Comparison of ENCODE assay signal across 21 cellular contexts in genomic region chr4:185892165-185892564, GRCh38.
A peak's percentile ranks its signal among the peaks of the same experiment; 100 is the strongest.
DNase-seq lines count a peak whose midpoint lies in the region; ATAC-seq, FAIRE-seq and TF ChIP-seq lines count a peak whose summit lies in the region.
"Had no signal": no experiment of that assay in that cellular context is flagged by ENCODE, and none has a peak within 500 bp of the region (broad histone marks: within the 10 kb centered on the region; RNA-seq: fewer than 3 reads in every experiment).

No MANE protein-coding gene starts in this region.

- no peak overlapping the region for H2BK15ac ChIP-seq in H1 (ENCODE audit: low read length)

- no peaks in the 10 kb centered on the region for H4K20me1 ChIP-seq in H1 (replicated peaks in 1 of 2; ENCODE audit: control insufficient read depth in 1 of 2, insufficient read depth in 2 of 2, low read length in 2 of 2)

- 86% methylated on average over 2 of the region's 2 CpGs; no CpG with 5 or more reads in 1 of the 2 experiments for WGBS in H1 (ENCODE audit: extremely low coverage in 1 of 2, insufficient coverage in 1 of 2, insufficient read length in 1 of 2, insufficient replicate concordance in 2 of 2, low coverage in 1 of 2, low lambda C conversion rate in 2 of 2, missing lambda C conversion rate in 1 of 2), 2 experiments
- 17% methylated on average over 2 of the region's 2 CpGs for WGBS in right lobe of liver (ENCODE audit: insufficient coverage, low coverage, low lambda C conversion rate, missing lambda C conversion rate)

- no peak for TF ChIP-seq RAD21 in H1 (IDR thresholded peaks at IDR 0.05 in 1 of 2, conservative IDR thresholded peaks at IDR 0.05 in 1 of 2; ENCODE audit: low read depth in 2 of 2, low read length in 2 of 2)

- FAIRE-seq in H1 (lab: Jason Lieb, UNC), result no peak
- FAIRE-seq: H54 had no signal

- H3K23ac ChIP-seq in H1 (ENCODE audit: insufficient read length), result no peak overlapping the region

- H3K27ac ChIP-seq in C4-2B, result no peak overlapping the region
- no peak overlapping the region for H3K27ac ChIP-seq in H1 (ENCODE audit: low read depth, low read length)
- H3K27ac ChIP-seq in right lobe of liver, result no peak overlapping the region
- H3K27ac ChIP-seq: KMS-11 had no signal

- H2AFZ ChIP-seq in H1 (ENCODE audit: low read length), result no peak overlapping the region

- DNase-seq in LNCaP clone FGC (ENCODE audit: low read depth) (no peak), H1 (ENCODE audit: low read depth in 1 of 2, low spot score in 2 of 2) (no peak), right lobe of liver (no peak), left cardiac atrium (no peak)
- DNase-seq in stimulated activated naive CD4-positive, alpha-beta T cell (lab: John Stamatoyannopoulos, UW), result no peak
- DNase-seq in activated CD4-positive, alpha-beta T cell treated with anti-CD3 and anti-CD28 coated beads for 4 hours, result no peak
- DNase-seq: BE2C; Caco-2; CD4-positive, alpha-beta T cell; DMS79; MG63; NCI-H1048; NCI-H1436; NCI-H1930; NCI-H345; NCI-H524 treated with DMSO at 0.1 percent for 48 hours; SHP77 treated with DMSO at 0.1 percent for 48 hours had no signal

- no peak overlapping the region for H2BK5ac ChIP-seq in H1 (ENCODE audit: low read depth, low read length)

- no peaks in the 10 kb centered on the region for H3K79me2 ChIP-seq in H1 (ENCODE audit: control insufficient read depth in 1 of 2, insufficient read depth in 2 of 2, low read length in 2 of 2)

- H2BK120ac ChIP-seq in H1 (replicated peaks; ENCODE audit: low read depth, low read length), result peak overlapping the region; percentile 56

- no peak overlapping the region for H4K91ac ChIP-seq in H1 (replicated peaks; ENCODE audit: insufficient read length, low read length)

- H3K9me3 ChIP-seq in H1 (ENCODE audit: insufficient read depth in 2 of 2, low read depth in 1 of 2, low read length in 1 of 2) (peaks cover 8 to 12% of the 10 kb centered on the region in 2 experiments), right lobe of liver (no peaks in the 10 kb centered on the region)
- H3K9me3 ChIP-seq: BE2C, Caco-2 had no signal

- no peaks in the 10 kb centered on the region; a peak in 1 of 7 replicates for H3K4me1 ChIP-seq in H1 (replicated peaks in 1 of 4; ENCODE audit: control insufficient read depth in 3 of 4, insufficient read depth in 4 of 4, low read length in 3 of 4)
- H3K4me1 ChIP-seq in right lobe of liver, result peaks cover 0 to 8% (median 0%) of the 10 kb centered on the region in 4 donors
- H3K4me1 ChIP-seq: BE2C, Caco-2 had no signal

- H3K4me3 ChIP-seq in LNCaP clone FGC (ENCODE audit: low read depth, low read length) (no peak overlapping the region), H1 (ENCODE audit: extremely low read depth in 1 of 4, insufficient read depth in 2 of 4, low read depth in 3 of 4, low read length in 4 of 4) (no peak overlapping the region), right lobe of liver (no peak overlapping the region)
- H3K4me3 ChIP-seq: MG63 had no signal

- POLR2A ChIA-PET in H1 (lab: Charles Lee; ENCODE audit: partially characterized antibody), result no interaction called here

- H3K18ac ChIP-seq in H1 (ENCODE audit: extremely low read depth, low read length), result no peak overlapping the region

- no peak overlapping the region for H2AK5ac ChIP-seq in H1 (ENCODE audit: low read depth, low read length)

- no peak overlapping the region for H3K9ac ChIP-seq in H1 (replicated peaks in 1 of 4; ENCODE audit: extremely low read depth in 1 of 4, low read depth in 3 of 4, low read length in 3 of 4)
- H3K9ac ChIP-seq: KMS-11 had no signal

- CTCF ChIA-PET in H1 (lab: Charles Lee; ENCODE audit: partially characterized antibody), result interaction anchor here (0.8 kb wide), 1 partner anchor 9 kb away, joined by 3 read pairs; no protein-coding TSS in a partner anchor

- no peaks in the 10 kb centered on the region for H3K23me2 ChIP-seq in H1 (ENCODE audit: low read depth, low read length)

- H3K56ac ChIP-seq in H1 (replicated peaks; ENCODE audit: insufficient read length, low read depth, low read length), result no peak overlapping the region

- H3K36me3 ChIP-seq in H1 (ENCODE audit: control insufficient read depth in 2 of 4, insufficient read depth in 4 of 4, low read length in 3 of 4), result no peaks in the 10 kb centered on the region
- no peaks in the 10 kb centered on the region for H3K36me3 ChIP-seq in right lobe of liver
- H3K36me3 ChIP-seq: BE2C, MG63 had no signal

- H3K27me3 ChIP-seq in H1 (replicated peaks in 1 of 4; ENCODE audit: control insufficient read depth in 3 of 4, extremely low read depth in 1 of 4, insufficient read depth in 3 of 4, low read length in 3 of 4) (no peaks in the 10 kb centered on the region), right lobe of liver (no peaks in the 10 kb centered on the region)
- H3K27me3 ChIP-seq: BE2C, MG63 had no signal

- TF ChIP-seq POLR2A in H1 (IDR thresholded peaks at IDR 0.05; ENCODE audit: control extremely low read depth in 1 of 2, low read depth in 2 of 2, low read length in 2 of 2), result no peak
- TF ChIP-seq POLR2A in right lobe of liver (IDR thresholded peaks at IDR 0.05), result no peak

- no peak for TF ChIP-seq EP300 in H1 (IDR thresholded peaks at IDR 0.05; ENCODE audit: borderline replicate concordance in 1 of 2, low read depth in 2 of 2, low read length in 2 of 2)

- intact Hi-C loops in right lobe of liver (cut with DNase I) (no loop called here), left cardiac atrium (cut with DNase I) (no loop called here)

- 0 out of 2 replicates have a peak, but pooled peaks have one; percentile 4 for TF ChIP-seq CTCF in C4-2B (conservative IDR thresholded peaks at IDR 0.05)
- peak; percentile 25; the same call in 1 of the 2 replicates for TF ChIP-seq CTCF in LNCaP clone FGC (IDR thresholded peaks at IDR 0.05; ENCODE audit: control insufficient read depth, extremely low read depth, insufficient read depth)
- TF ChIP-seq CTCF in H1 (IDR thresholded peaks at IDR 0.05; ENCODE audit: control extremely low read depth in 1 of 3, insufficient read depth in 1 of 3, low read depth in 1 of 3, low read length in 3 of 3), result no peak
- peak; percentile 21 to 38 (median 31) for TF ChIP-seq CTCF in right lobe of liver (IDR thresholded peaks at IDR 0.05)

- H3K4ac ChIP-seq in H1 (replicated peaks; ENCODE audit: insufficient read length, low read depth, low read length), result no peak overlapping the region

- no peaks in the 10 kb centered on the region for H3K79me1 ChIP-seq in H1 (ENCODE audit: low read depth, low read length)

- H4K5ac ChIP-seq in H1 (ENCODE audit: insufficient read length, low read depth, low read length), result no peak overlapping the region

- no peak overlapping the region for H2BK12ac ChIP-seq in H1 (ENCODE audit: low read depth, low read length)

- no peak overlapping the region for H3K4me2 ChIP-seq in H1 (ENCODE audit: insufficient read depth in 1 of 2, low read depth in 2 of 2, low read length in 2 of 2)
- H3K4me2 ChIP-seq: KMS-11 had no signal

- H4K8ac ChIP-seq in H1 (ENCODE audit: extremely low read depth, insufficient read depth, low read length), result no peak overlapping the region

- peak; percentile 80 to 92 (median 84) for ATAC-seq in right lobe of liver
- ATAC-seq in GM21717 (IDR thresholded peaks at IDR 0.05; ENCODE audit: unreplicated experiment), result no peak
- no peak for ATAC-seq in left cardiac atrium

- H3K14ac ChIP-seq in H1 (ENCODE audit: insufficient read length), result no peak overlapping the region

- H2BK20ac ChIP-seq in H1 (ENCODE audit: low read length), result no peak overlapping the region

TF ChIP-seq in H1, 55 proteins besides CTCF, POLR2A, EP300 and RAD21 (continues in another document):
- TF ChIP-seq KDM5A (IDR thresholded peaks at IDR 0.05; ENCODE audit: low read length), result no peak
- TF ChIP-seq CEBPB (IDR thresholded peaks at IDR 0.05; ENCODE audit: low read depth, low read length), result no peak

Comparison
In these comparisons a context has a peak if more than half of its experiments do, and no peak if none do; other contexts are left out.
1. CTCF ChIP-seq: peak in C4-2B (single experiment), LNCaP clone FGC (single experiment) and right lobe of liver (4 of 4); none in H1 (0 of 3).
2. ATAC-seq: peak in right lobe of liver (4 of 4); none in GM21717 (single experiment) and left cardiac atrium (0 of 2).